ENCODE assay signal across 1 cellular context in the genomic region with DNA sequence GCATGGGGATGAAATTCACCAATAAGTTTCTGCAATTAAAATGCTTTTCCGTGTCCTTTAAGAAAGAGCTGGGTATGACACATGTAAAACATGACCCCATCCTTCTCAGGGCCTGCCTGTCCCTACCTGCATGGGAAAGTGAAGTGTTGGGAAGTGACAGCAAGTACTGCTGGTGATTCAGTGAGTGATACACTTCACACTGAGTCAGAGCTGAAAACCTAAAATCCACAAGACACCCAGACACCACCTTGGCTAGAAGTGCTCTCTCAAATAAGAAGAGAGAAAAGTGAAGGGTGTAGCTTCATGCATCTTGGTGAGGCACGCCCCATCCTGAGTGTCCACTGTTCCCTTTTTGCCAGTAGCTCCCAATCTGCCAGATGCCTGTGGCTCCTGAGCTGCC.
TF ChIP-seq lines count a peak whose summit lies in the region.

No MANE protein-coding gene starts in this region.

TF ChIP-seq in SK-N-SH treated with all-trans-retinoic acid at 6 μM for 48 hours, 23 proteins besides CTCF, POLR2A, EP300 and RAD21 (continued from another document):
- TF ChIP-seq, protein P1, sequence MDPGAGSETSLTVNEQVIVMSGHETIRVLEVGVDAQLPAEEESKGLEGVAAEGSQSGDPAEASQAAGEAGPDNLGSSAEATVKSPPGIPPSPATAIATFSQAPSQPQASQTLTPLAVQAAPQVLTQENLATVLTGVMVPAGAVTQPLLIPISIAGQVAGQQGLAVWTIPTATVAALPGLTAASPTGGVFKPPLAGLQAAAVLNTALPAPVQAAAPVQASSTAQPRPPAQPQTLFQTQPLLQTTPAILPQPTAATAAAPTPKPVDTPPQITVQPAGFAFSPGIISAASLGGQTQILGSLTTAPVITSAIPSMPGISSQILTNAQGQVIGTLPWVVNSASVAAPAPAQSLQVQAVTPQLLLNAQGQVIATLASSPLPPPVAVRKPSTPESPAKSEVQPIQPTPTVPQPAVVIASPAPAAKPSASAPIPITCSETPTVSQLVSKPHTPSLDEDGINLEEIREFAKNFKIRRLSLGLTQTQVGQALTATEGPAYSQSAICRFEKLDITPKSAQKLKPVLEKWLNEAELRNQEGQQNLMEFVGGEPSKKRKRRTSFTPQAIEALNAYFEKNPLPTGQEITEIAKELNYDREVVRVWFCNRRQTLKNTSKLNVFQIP (CRISPR knock-in tag; IDR thresholded peaks at IDR 0.05; ENCODE audit: borderline replicate concordance, low read depth), result no peak
- no peak for TF ChIP-seq ISL1 (CRISPR knock-in tag; IDR thresholded peaks at IDR 0.05)
- TF ChIP-seq ZNF70 (CRISPR knock-in tag; IDR thresholded peaks at IDR 0.05), result no peak
- TF ChIP-seq, protein P2, sequence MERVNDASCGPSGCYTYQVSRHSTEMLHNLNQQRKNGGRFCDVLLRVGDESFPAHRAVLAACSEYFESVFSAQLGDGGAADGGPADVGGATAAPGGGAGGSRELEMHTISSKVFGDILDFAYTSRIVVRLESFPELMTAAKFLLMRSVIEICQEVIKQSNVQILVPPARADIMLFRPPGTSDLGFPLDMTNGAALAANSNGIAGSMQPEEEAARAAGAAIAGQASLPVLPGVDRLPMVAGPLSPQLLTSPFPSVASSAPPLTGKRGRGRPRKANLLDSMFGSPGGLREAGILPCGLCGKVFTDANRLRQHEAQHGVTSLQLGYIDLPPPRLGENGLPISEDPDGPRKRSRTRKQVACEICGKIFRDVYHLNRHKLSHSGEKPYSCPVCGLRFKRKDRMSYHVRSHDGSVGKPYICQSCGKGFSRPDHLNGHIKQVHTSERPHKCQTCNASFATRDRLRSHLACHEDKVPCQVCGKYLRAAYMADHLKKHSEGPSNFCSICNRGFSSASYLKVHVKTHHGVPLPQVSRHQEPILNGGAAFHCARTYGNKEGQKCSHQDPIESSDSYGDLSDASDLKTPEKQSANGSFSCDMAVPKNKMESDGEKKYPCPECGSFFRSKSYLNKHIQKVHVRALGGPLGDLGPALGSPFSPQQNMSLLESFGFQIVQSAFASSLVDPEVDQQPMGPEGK (CRISPR knock-in tag; IDR thresholded peaks at IDR 0.05; ENCODE audit: borderline replicate concordance), result no peak
